In genomic region chr15:52263563-52263962, GRCh38 we compare ENCODE assay signal across 21 cellular contexts. TPM values are rescaled to one million over a fixed set of nuclear protein-coding genes. Genes with fewer than 3 reads are reported as not detected.
DNase-seq lines count a peak whose midpoint lies in the region; ATAC-seq lines count a peak whose summit lies in the region.
"Had no signal": no experiment of that assay in that cellular context is flagged by ENCODE, and none has a peak within 500 bp of the region (broad histone marks: within the 10 kb centered on the region; RNA-seq: fewer than 3 reads in every experiment).

No MANE protein-coding gene starts in this region.

- intact Hi-C loops in activated naive CD4-positive, alpha-beta T cell treated with anti-CD3 and anti-CD28 coated beads for 36 hours (cut with micrococcal nuclease), result loop anchor here (2.0 kb wide), 4 partner anchors 27 to 415 kb away; partner anchors contain the start of gene ATOSA

- H3K9me3 Mint-ChIP-seq in activated naive CD4-positive, alpha-beta T cell treated with anti-CD3 and anti-CD28 coated beads, Interleukin-2, amount 10 ng/mL, durations not matched to agents 7 days and 5 days, result no peaks in the 10 kb centered on the region
- no peaks in the 10 kb centered on the region for H3K9me3 Mint-ChIP-seq in activated naive CD4-positive, alpha-beta T cell treated with anti-CD3 and anti-CD28 coated beads for 36 hours
- H3K9me3 Mint-ChIP-seq in T-cell, result no peaks in the 10 kb centered on the region
- no peaks in the 10 kb centered on the region for H3K9me3 Mint-ChIP-seq in central memory CD8-positive, alpha-beta T cell
- H3K9me3 Mint-ChIP-seq in stimulated activated naive B cell treated with anti-CD40 and anti-IgM and Interleukin-4, amounts not matched to agents 10 μg/mL and 1 μg/mL and 100 μg/mL, for 72 hours, result no peaks in the 10 kb centered on the region

- peaks cover 51% of the 10 kb centered on the region for H3K4me1 Mint-ChIP-seq in activated naive CD4-positive, alpha-beta T cell treated with anti-CD3 and anti-CD28 coated beads, Interleukin-2, amount 10 ng/mL, durations not matched to agents 7 days and 5 days
- H3K4me1 Mint-ChIP-seq in activated naive CD4-positive, alpha-beta T cell treated with anti-CD3 and anti-CD28 coated beads for 36 hours (ENCODE audit: low read depth), result peaks cover 28% of the 10 kb centered on the region
- peaks cover 35 to 43% (median 40%) of the 10 kb centered on the region in 3 donors for H3K4me1 Mint-ChIP-seq in T-cell
- peaks cover 27% of the 10 kb centered on the region for H3K4me1 Mint-ChIP-seq in central memory CD8-positive, alpha-beta T cell
- peaks cover 28 to 32% of the 10 kb centered on the region in 2 donors for H3K4me1 Mint-ChIP-seq in stimulated activated naive B cell treated with anti-CD40 and anti-IgM and Interleukin-4, amounts not matched to agents 10 μg/mL and 1 μg/mL and 100 μg/mL, for 72 hours

- CTCF ChIA-PET in activated naive CD4-positive, alpha-beta T cell treated with anti-CD3 and anti-CD28 coated beads, Interleukin-2, amount 10 ng/mL, durations not matched to agents 7 days and 5 days (lab: Charles Lee), result no interaction called here
- CTCF ChIA-PET in activated naive CD4-positive, alpha-beta T cell treated with anti-CD3 and anti-CD28 coated beads for 36 hours (lab: Charles Lee), result interaction anchor here (0.6 kb wide), 1 partner anchor 42 kb away, joined by 3 read pairs; no protein-coding TSS in a partner anchor
- CTCF ChIA-PET in T-cell (lab: Charles Lee), result no interaction called here

- peak overlapping the region; percentile 94 for H3K27ac Mint-ChIP-seq in activated naive CD4-positive, alpha-beta T cell treated with anti-CD3 and anti-CD28 coated beads, Interleukin-2, amount 10 ng/mL, durations not matched to agents 7 days and 5 days
- H3K27ac Mint-ChIP-seq in activated naive CD4-positive, alpha-beta T cell treated with anti-CD3 and anti-CD28 coated beads for 36 hours, result no peak overlapping the region
- peak overlapping the region; percentile 76 to 93 for H3K27ac Mint-ChIP-seq in T-cell
- peak overlapping the region; percentile 67 for H3K27ac Mint-ChIP-seq in central memory CD8-positive, alpha-beta T cell (ENCODE audit: low read depth)
- H3K27ac Mint-ChIP-seq in stimulated activated naive B cell treated with anti-CD40 and anti-IgM and Interleukin-4, amounts not matched to agents 10 μg/mL and 1 μg/mL and 100 μg/mL, for 72 hours, result peak overlapping the region; percentile 97

- H3K4me3 Mint-ChIP-seq in activated naive CD4-positive, alpha-beta T cell treated with anti-CD3 and anti-CD28 coated beads, Interleukin-2, amount 10 ng/mL, durations not matched to agents 7 days and 5 days, result no peak overlapping the region
- no peak overlapping the region for H3K4me3 Mint-ChIP-seq in activated naive CD4-positive, alpha-beta T cell treated with anti-CD3 and anti-CD28 coated beads for 36 hours
- peak overlapping the region in 1 of 3 donors; percentile 6 for H3K4me3 Mint-ChIP-seq in T-cell
- no peak overlapping the region for H3K4me3 Mint-ChIP-seq in central memory CD8-positive, alpha-beta T cell
- no peak overlapping the region for H3K4me3 Mint-ChIP-seq in stimulated activated naive B cell treated with anti-CD40 and anti-IgM and Interleukin-4, amounts not matched to agents 10 μg/mL and 1 μg/mL and 100 μg/mL, for 72 hours

- DNase-seq in activated naive CD4-positive, alpha-beta T cell treated with anti-CD3 and anti-CD28 coated beads, Interleukin-2, amount 10 ng/mL, durations not matched to agents 7 days and 5 days, result no peak
- no peak for DNase-seq in activated naive CD4-positive, alpha-beta T cell treated with anti-CD3 and anti-CD28 coated beads for 36 hours
- no peak for DNase-seq in T-cell
- no peak for DNase-seq in central memory CD8-positive, alpha-beta T cell (ENCODE audit: low spot score in 2 of 2)
- DNase-seq in stimulated activated naive B cell treated with anti-CD40 and anti-IgM and Interleukin-4, amounts not matched to agents 10 μg/mL and 1 μg/mL and 100 μg/mL, for 72 hours, result no peak
- DNase-seq in NCI-H2081 treated with DMSO at 0.1 percent for 48 hours (lab: John Stamatoyannopoulos, UW), result no peak
- DNase-seq in caudate nucleus (lab: John Stamatoyannopoulos, UW), result no peak
- DNase-seq: activated CD4-positive, CD25-positive, alpha-beta regulatory T cell treated with anti-CD3 and anti-CD28 coated beads, Interleukin-2, amount 50 U/mL, for 72 hours; activated T-cell treated with anti-CD3 and anti-CD28 coated beads, Interleukin-2, amount 50 U/mL, for 48 hours; anterior cingulate cortex; foreskin fibroblast; hippocampal formation; kidney; mesenchymal stem cell; NCI-H2029 treated with DMSO at 0.1 percent for 48 hours; NCI-H510A treated with DMSO at 0.1 percent for 48 hours; right lobe of liver; SHP77 had no signal

- POLR2A ChIA-PET in T-cell (lab: Charles Lee), result no interaction called here

- ATAC-seq in T-cell (replicated peaks in 1 of 4) (no peak), GM18867 (IDR thresholded peaks at IDR 0.05; ENCODE audit: unreplicated experiment) (no peak)
- no peak for ATAC-seq in central memory CD8-positive, alpha-beta T cell (replicated peaks; ENCODE audit: extremely low read depth, poor library complexity, severe bottlenecking)
- no peak for ATAC-seq in stimulated activated naive B cell treated with anti-CD40 and anti-IgM and Interleukin-4, amounts not matched to agents 10 μg/mL and 1 μg/mL and 100 μg/mL, for 72 hours (replicated peaks)
- ATAC-seq: right lobe of liver had no signal

- H3K27me3 Mint-ChIP-seq in activated naive CD4-positive, alpha-beta T cell treated with anti-CD3 and anti-CD28 coated beads, Interleukin-2, amount 10 ng/mL, durations not matched to agents 7 days and 5 days, result no peaks in the 10 kb centered on the region
- no peaks in the 10 kb centered on the region for H3K27me3 Mint-ChIP-seq in activated naive CD4-positive, alpha-beta T cell treated with anti-CD3 and anti-CD28 coated beads for 36 hours (ENCODE audit: low read depth)
- H3K27me3 Mint-ChIP-seq in T-cell, result no peaks in the 10 kb centered on the region
- no peaks in the 10 kb centered on the region for H3K27me3 Mint-ChIP-seq in central memory CD8-positive, alpha-beta T cell
- H3K27me3 Mint-ChIP-seq in stimulated activated naive B cell treated with anti-CD40 and anti-IgM and Interleukin-4, amounts not matched to agents 10 μg/mL and 1 μg/mL and 100 μg/mL, for 72 hours, result no peaks in the 10 kb centered on the region

- H3K36me3 Mint-ChIP-seq in activated naive CD4-positive, alpha-beta T cell treated with anti-CD3 and anti-CD28 coated beads, Interleukin-2, amount 10 ng/mL, durations not matched to agents 7 days and 5 days, result peaks cover 15% of the 10 kb centered on the region
- no peaks in the 10 kb centered on the region for H3K36me3 Mint-ChIP-seq in activated naive CD4-positive, alpha-beta T cell treated with anti-CD3 and anti-CD28 coated beads for 36 hours (ENCODE audit: low read depth)
- no peaks in the 10 kb centered on the region for H3K36me3 Mint-ChIP-seq in T-cell
- H3K36me3 Mint-ChIP-seq in central memory CD8-positive, alpha-beta T cell (ENCODE audit: insufficient read depth), result no peaks in the 10 kb centered on the region
- no peaks in the 10 kb centered on the region for H3K36me3 Mint-ChIP-seq in stimulated activated naive B cell treated with anti-CD40 and anti-IgM and Interleukin-4, amounts not matched to agents 10 μg/mL and 1 μg/mL and 100 μg/mL, for 72 hours

- no peak overlapping the region for H3K27ac ChIP-seq in caudate nucleus (ENCODE audit: low read depth, low read length)
- H3K27ac ChIP-seq: neutrophil, right lobe of liver, suprapubic skin had no signal

RNA-seq across cellular contexts. Expression of gene MYO5C, which starts 32.0 kb away (rescaled TPM):
- total RNA-seq in activated naive CD4-positive, alpha-beta T cell treated with anti-CD3 and anti-CD28 coated beads for 36 hours, result under 1 TPM; 0.19 to 0.25 TPM
- total RNA-seq in T-cell, result under 1 TPM; 0.33 to 0.73 (median 0.53) TPM
